10 cellular contexts compared by ENCODE assay signal in the genomic region with DNA sequence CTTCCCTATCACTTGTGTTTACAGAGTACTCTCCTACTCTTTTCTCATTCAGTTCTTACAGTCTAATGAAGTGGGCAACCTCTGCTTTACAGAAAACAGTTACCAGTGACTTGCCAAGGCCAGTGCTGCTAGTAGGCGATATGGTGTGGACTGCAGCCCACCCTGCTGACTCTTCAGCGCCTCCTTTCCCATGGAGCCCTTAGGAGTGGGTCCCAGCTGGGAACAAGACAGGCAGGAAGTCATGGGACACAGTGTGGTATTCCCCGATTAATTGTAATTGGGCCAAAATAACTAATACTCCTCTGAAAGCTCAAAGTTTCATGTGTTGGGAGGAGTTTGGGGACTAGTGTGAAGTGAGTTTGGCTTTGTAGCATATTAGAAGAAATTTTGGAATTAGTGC.
DNase-seq lines count a peak whose midpoint lies in the region; ATAC-seq and TF ChIP-seq lines count a peak whose summit lies in the region.
"Had no signal": no experiment of that assay in that cellular context is flagged by ENCODE, and none has a peak within 500 bp of the region (broad histone marks: within the 10 kb centered on the region; RNA-seq: fewer than 3 reads in every experiment).

No MANE protein-coding gene starts in this region.

- no peak for TF ChIP-seq CTCF in colonic mucosa (IDR thresholded peaks at IDR 0.05)
- TF ChIP-seq CTCF in upper lobe of left lung (IDR thresholded peaks at IDR 0.05) = no peak

- DNase-seq in activated naive CD4-positive, alpha-beta T cell treated with anti-CD3 and anti-CD28 coated beads for 36 hours = no peak
- no peak for DNase-seq in activated naive CD4-positive, alpha-beta T cell treated with Interleukin-2 at 50 U/mL for 16 hours
- DNase-seq in colonic mucosa (no peak), upper lobe of left lung (no peak), HUDEP-2 (lab: John Stamatoyannopoulos, UW; ENCODE audit: unreplicated experiment in 76 of 76) (no peak), occipital lobe (lab: John Stamatoyannopoulos, UW) (no peak), SIG-M5 (lab: John Stamatoyannopoulos, UW) (no peak)
- DNase-seq: effector CD4-positive, alpha-beta T cell; NCI-H1048 had no signal

- no peak for ATAC-seq in upper lobe of left lung (ENCODE audit: low FRiP score in 2 of 2)

- H3K36me3 Mint-ChIP-seq in activated naive CD4-positive, alpha-beta T cell treated with anti-CD3 and anti-CD28 coated beads for 36 hours (ENCODE audit: low read depth) = peaks cover 14% of the 10 kb centered on the region

- peak overlapping the region; percentile 80 for H3K27ac Mint-ChIP-seq in activated naive CD4-positive, alpha-beta T cell treated with anti-CD3 and anti-CD28 coated beads for 36 hours

- H3K27me3 ChIP-seq in colonic mucosa (no peaks in the 10 kb centered on the region), upper lobe of left lung (no peaks in the 10 kb centered on the region)

- H3K4me1 ChIP-seq in colonic mucosa (peaks cover 25% of the 10 kb centered on the region), mesodermal cell (ENCODE audit: control insufficient read depth, insufficient read depth, low read length, poor library complexity, severe bottlenecking) (peaks cover 41% of the 10 kb centered on the region), upper lobe of left lung (peaks cover 84 to 97% (median 88%) of the 10 kb centered on the region in 4 donors)

- H3K36me3 ChIP-seq in colonic mucosa (no peaks in the 10 kb centered on the region), mesodermal cell (ENCODE audit: control insufficient read depth, insufficient read depth, low read length) (peaks cover 50% of the 10 kb centered on the region), upper lobe of left lung (peaks cover 0 to 21% (median 9%) of the 10 kb centered on the region in 4 donors)

- TF ChIP-seq POLR2A in upper lobe of left lung (IDR thresholded peaks at IDR 0.05) = no peak

- H3K4me3 Mint-ChIP-seq in activated naive CD4-positive, alpha-beta T cell treated with anti-CD3 and anti-CD28 coated beads for 36 hours = no peak overlapping the region

- peaks cover 91% of the 10 kb centered on the region for H3K4me1 Mint-ChIP-seq in activated naive CD4-positive, alpha-beta T cell treated with anti-CD3 and anti-CD28 coated beads for 36 hours (ENCODE audit: low read depth)

- TF ChIP-seq EP300 in upper lobe of left lung (IDR thresholded peaks at IDR 0.05) = no peak

- 90 to 100% methylated on average over 2 of the region's 3 CpGs for WGBS in mesodermal cell (ENCODE audit: insufficient coverage in 2 of 2), 2 experiments
- 37 to 60% methylated on average over 3 of the region's 3 CpGs for WGBS in upper lobe of left lung, 2 donors

- H3K4me3 ChIP-seq in colonic mucosa (no peak overlapping the region), mesodermal cell (ENCODE audit: extremely low read depth, insufficient read depth, low read length, poor library complexity, severe bottlenecking) (no peak overlapping the region), upper lobe of left lung (no peak overlapping the region)

- no peaks in the 10 kb centered on the region for H3K9me3 Mint-ChIP-seq in activated naive CD4-positive, alpha-beta T cell treated with anti-CD3 and anti-CD28 coated beads for 36 hours

- intact Hi-C loops in activated naive CD4-positive, alpha-beta T cell treated with anti-CD3 and anti-CD28 coated beads for 36 hours (cut with micrococcal nuclease) = loop anchor here (2.0 kb wide), 1 partner anchor 81 kb away; no protein-coding TSS in a partner anchor
- intact Hi-C loops in colonic mucosa (cut with DNase I) = loop anchor here (10.0 kb wide), 1 partner anchor 69 kb away; no protein-coding TSS in a partner anchor

- no peak overlapping the region for H3K9ac ChIP-seq in colonic mucosa (ENCODE audit: low read depth in 2 of 2, low read length in 2 of 2)

- H3K27ac ChIP-seq in colonic mucosa (peak overlapping the region; percentile 34), mesodermal cell (ENCODE audit: low read depth, low read length, severe bottlenecking) (peak overlapping the region; percentile 49), upper lobe of left lung (peak overlapping the region; percentile 72 to 82 (median 75))

- CTCF ChIA-PET in activated naive CD4-positive, alpha-beta T cell treated with anti-CD3 and anti-CD28 coated beads for 36 hours (lab: Charles Lee) = interaction anchor here (0.7 to 4.2 kb wide), 8 partner anchors 10 to 72 kb away, joined by 3 to 21 read pairs (median 4); no protein-coding TSS in a partner anchor

- H3K27me3 Mint-ChIP-seq in activated naive CD4-positive, alpha-beta T cell treated with anti-CD3 and anti-CD28 coated beads for 36 hours (ENCODE audit: low read depth) = no peaks in the 10 kb centered on the region

- no peaks in the 10 kb centered on the region for H3K9me3 ChIP-seq in colonic mucosa
- H3K9me3 ChIP-seq in mesodermal cell (ENCODE audit: control insufficient read depth, low read length) = no peaks in the 10 kb centered on the region
- no peaks in the 10 kb centered on the region for H3K9me3 ChIP-seq in upper lobe of left lung
